ENCODE assay signal across 8 cellular contexts in the genomic region with DNA sequence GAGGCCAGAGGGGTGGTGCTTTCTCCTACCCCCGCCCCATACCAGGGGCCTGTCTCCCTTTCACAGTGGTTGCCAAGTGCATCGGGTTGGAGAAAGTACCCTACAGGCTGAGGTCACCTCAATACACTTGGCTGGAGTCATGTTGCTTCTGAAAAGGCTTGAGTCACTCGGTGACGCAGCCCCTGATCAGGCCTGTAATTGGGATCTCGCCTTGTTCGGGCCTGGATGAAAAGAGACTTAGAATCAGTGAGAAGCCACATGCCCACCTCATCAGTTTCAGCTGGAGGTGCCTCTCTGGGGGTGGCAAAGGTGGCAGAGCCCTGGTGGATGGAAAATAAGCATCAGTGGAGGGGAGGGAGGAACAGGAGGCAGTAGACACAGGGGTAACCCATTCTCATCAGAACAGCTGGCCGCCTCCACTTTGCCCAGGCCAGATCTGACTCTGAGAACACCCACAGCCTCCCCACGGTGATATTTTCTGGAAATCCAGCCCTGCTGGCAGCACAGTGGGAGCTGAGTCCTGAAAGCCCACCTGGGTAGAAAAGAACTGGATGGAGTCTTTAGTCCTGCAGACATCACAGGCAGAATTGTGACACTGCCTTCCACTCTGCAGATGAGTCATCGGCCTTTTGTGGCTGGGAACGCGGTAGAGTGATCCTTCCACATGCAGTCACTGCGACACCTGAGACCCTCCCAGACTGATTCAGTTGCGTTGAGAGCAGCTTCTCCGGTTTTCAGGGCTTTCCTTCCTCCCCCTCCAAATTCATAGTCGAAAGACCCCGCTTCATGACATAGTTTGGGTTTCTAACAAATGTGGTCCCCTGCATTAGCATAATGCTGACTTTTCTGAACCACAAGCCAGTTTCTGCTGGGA.
DNase-seq lines count a peak whose midpoint lies in the region; ATAC-seq and TF ChIP-seq lines count a peak whose summit lies in the region.

No MANE protein-coding gene starts in this region.

- POLR2A ChIA-PET in PC-9 (lab: Charles Lee; ENCODE audit: unreplicated experiment), result interaction anchor here (0.6 kb wide), 1 partner anchor 106 kb away, joined by 26 read pairs; no protein-coding TSS in a partner anchor

- 0 out of 2 replicates have a peak overlapping the region, but pooled peaks have one; percentile 7 for H3K4me3 ChIP-seq in PC-9
- H3K4me3 ChIP-seq in left ventricle myocardium inferior, result no peak overlapping the region

- no peaks in the 10 kb centered on the region for H3K27me3 ChIP-seq in PC-9 (ENCODE audit: insufficient read depth, low read depth)
- no peaks in the 10 kb centered on the region for H3K27me3 ChIP-seq in left ventricle myocardium inferior (ENCODE audit: low read depth)

- H3K36me3 ChIP-seq in PC-9 (ENCODE audit: low read depth) (no peaks in the 10 kb centered on the region), left ventricle myocardium inferior (no peaks in the 10 kb centered on the region)

- peak; percentile 67 for DNase-seq in activated gamma-delta T cell treated with Interleukin-2 at 50 U/mL for 16 hours
- no peak for DNase-seq in activated gamma-delta T cell (lab: John Stamatoyannopoulos, UW)
- DNase-seq in PC-9, result peak; percentile 68 to 86
- peak; percentile 87 for DNase-seq in activated effector memory CD4-positive, alpha-beta T cell treated with anti-CD3 and anti-CD28 coated beads, Interleukin-2, amount 50 U/mL, for 16 hours
- DNase-seq in left ventricle myocardium inferior, result no peak
- peak; percentile 91 for DNase-seq in stimulated activated CD4-positive, alpha-beta T cell treated with anti-CD3 and anti-CD28 coated beads, Interleukin-1b, Interleukin-23, amount 100 ng/mL, for 48 hours
- DNase-seq in NCI-H1092 (lab: John Stamatoyannopoulos, UW), result no peak

- no peaks in the 10 kb centered on the region for H3K9me2 ChIP-seq in PC-9 (ENCODE audit: insufficient read depth)

- H3K4me1 ChIP-seq in PC-9 (replicated peaks; ENCODE audit: insufficient read depth) (peaks cover 46% of the 10 kb centered on the region), left ventricle myocardium inferior (peaks cover 96% of the 10 kb centered on the region)

- peak; percentile 55 for ATAC-seq in HG03095 (IDR thresholded peaks at IDR 0.05; ENCODE audit: unreplicated experiment)

- peaks cover 26% of the 10 kb centered on the region for H3F3A ChIP-seq in PC-9 (ENCODE audit: insufficient read depth, low read depth)

- no peaks in the 10 kb centered on the region for H3K9me3 ChIP-seq in PC-9 (ENCODE audit: insufficient read depth, low read depth)
- H3K9me3 ChIP-seq in left ventricle myocardium inferior (replicated peaks), result no peaks in the 10 kb centered on the region

- no peak overlapping the region for H2AFZ ChIP-seq in PC-9

- TSS peak; percentile 73 for BruUV-seq in PC-9 (replicated peaks; lab: Mats Ljungman, UMichigan)

- intact Hi-C loops in PC-9 (cut with micrococcal nuclease; ENCODE audit: unreplicated experiment) (loop anchor here (1.0 to 2.0 kb wide), 2 partner anchors 9 to 25 kb away; no protein-coding TSS in a partner anchor), left ventricle myocardium inferior (cut with micrococcal nuclease) (no loop called here)

- CTCF ChIA-PET in PC-9 (lab: Charles Lee), result interaction anchor here (0.7 kb wide), 1 partner anchor 224 kb away, joined by 3 read pairs; no protein-coding TSS in a partner anchor

- H3K27ac ChIP-seq in PC-9 (peak overlapping the region; percentile 96), left ventricle myocardium inferior (replicated peaks) (peak overlapping the region; percentile 45)

- no peaks in the 10 kb centered on the region for H4K20me1 ChIP-seq in PC-9 (ENCODE audit: insufficient read depth)

- H3K79me2 ChIP-seq in PC-9 (ENCODE audit: low read depth), result no peaks in the 10 kb centered on the region

- TF ChIP-seq CTCF in PC-9 (conservative IDR thresholded peaks at IDR 0.05) (no peak), left ventricle myocardium inferior (IDR thresholded peaks at IDR 0.05; ENCODE audit: borderline replicate concordance) (no peak)

- peak overlapping the region; percentile 81 for H3K4me2 ChIP-seq in PC-9

Comparison
In these comparisons a context has a peak if more than half of its experiments do, and no peak if none do; other contexts are left out.
1. DNase-seq: peak in activated gamma-delta T cell treated with Interleukin-2 at 50 U/mL for 16 hours (single experiment), PC-9 (2 of 2), activated effector memory CD4-positive, alpha-beta T cell treated with anti-CD3 and anti-CD28 coated beads, Interleukin-2, amount 50 U/mL, for 16 hours (single experiment) and stimulated activated CD4-positive, alpha-beta T cell treated with anti-CD3 and anti-CD28 coated beads, Interleukin-1b, Interleukin-23, amount 100 ng/mL, for 48 hours (single experiment); none in activated gamma-delta T cell (single experiment), left ventricle myocardium inferior (single experiment) and NCI-H1092 (single experiment).